Comparison of ENCODE assay signal across 12 cellular contexts in the genomic region with DNA sequence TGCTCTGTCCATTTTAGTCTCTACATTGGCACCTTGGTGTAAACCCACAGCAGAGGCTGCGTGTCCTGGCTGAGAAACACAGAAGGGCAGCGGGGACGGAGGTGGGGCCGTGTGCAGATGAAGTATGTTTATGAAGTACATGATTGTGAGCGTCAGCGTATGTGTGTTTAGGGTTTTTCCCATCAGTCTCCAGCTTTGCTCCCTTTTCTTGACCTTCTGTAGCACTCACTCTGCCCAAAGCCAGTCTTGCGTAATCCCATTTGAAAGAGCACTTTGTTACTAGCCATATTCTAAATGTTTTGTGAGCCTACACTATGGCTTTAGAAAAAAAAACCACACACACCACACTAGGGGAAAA.
A peak's percentile ranks its signal among the peaks of the same experiment; 100 is the strongest.
DNase-seq lines count a peak whose midpoint lies in the region; ATAC-seq and TF ChIP-seq lines count a peak whose summit lies in the region.
"Had no signal": no experiment of that assay in that cellular context is flagged by ENCODE, and none has a peak within 500 bp of the region (broad histone marks: within the 10 kb centered on the region; RNA-seq: fewer than 3 reads in every experiment).

No MANE protein-coding gene starts in this region.

- DNase-seq in COLO829 (ENCODE audit: low spot score) (peak; percentile 15), LNCaP clone FGC (ENCODE audit: low read depth) (no peak), epithelial cell of esophagus (ENCODE audit: low read depth) (peak; percentile 27), neural crest cell (ENCODE audit: low read depth, low spot score) (no peak), NCI-H524 (lab: John Stamatoyannopoulos, UW) (no peak)
- DNase-seq in T-helper 2 cell treated with Interferon-gamma antibody and Interleukin-4, amounts not matched to agents 5 μg/mL and 100 μg/mL, for 36 hours (ENCODE audit: low spot score): no peak
- DNase-seq in effector CD4-positive, alpha-beta T cell: no peak
- DNase-seq: CD8-positive, alpha-beta T cell; effector memory CD8-positive, alpha-beta T cell; NCI-H1092 treated with DMSO at 0.1 percent for 48 hours had no signal

- H3K4me3 ChIP-seq in LNCaP clone FGC (ENCODE audit: low read depth, low read length): peak overlapping the region; percentile 16; the same call in 1 of the 2 replicates
- H3K4me3 ChIP-seq in epithelial cell of esophagus (ENCODE audit: low read length): peak overlapping the region; percentile 0

- no peak overlapping the region for H3K27ac Mint-ChIP-seq in neural crest cell (ENCODE audit: unreplicated experiment)
- H3K27ac Mint-ChIP-seq in T-helper 2 cell treated with Interferon-gamma antibody and Interleukin-4, amounts not matched to agents 5 μg/mL and 100 μg/mL, for 36 hours: no peak overlapping the region
- H3K27ac Mint-ChIP-seq: CD8-positive, alpha-beta T cell; effector memory CD8-positive, alpha-beta T cell; natural killer cell treated with Interleukin-12 subunit alpha and Interleukin-12 subunit beta and Interleukin-15 and Interleukin-18, amount 100 ng/mL, for 72 hours had no signal

- peaks cover 22% of the 10 kb centered on the region for H3K4me1 Mint-ChIP-seq in neural crest cell
- no peaks in the 10 kb centered on the region for H3K4me1 Mint-ChIP-seq in T-helper 2 cell treated with Interferon-gamma antibody and Interleukin-4, amounts not matched to agents 5 μg/mL and 100 μg/mL, for 36 hours (ENCODE audit: low read depth)

- peaks cover 4% of the 10 kb centered on the region for H3K9me3 Mint-ChIP-seq in neural crest cell
- peaks cover 7% of the 10 kb centered on the region for H3K9me3 Mint-ChIP-seq in T-helper 2 cell treated with Interferon-gamma antibody and Interleukin-4, amounts not matched to agents 5 μg/mL and 100 μg/mL, for 36 hours

- H3K27me3 Mint-ChIP-seq in neural crest cell (ENCODE audit: low read depth): peaks cover 49% of the 10 kb centered on the region
- H3K27me3 Mint-ChIP-seq in T-helper 2 cell treated with Interferon-gamma antibody and Interleukin-4, amounts not matched to agents 5 μg/mL and 100 μg/mL, for 36 hours (ENCODE audit: low read depth): peaks cover 15% of the 10 kb centered on the region
- H3K27me3 Mint-ChIP-seq: effector memory CD8-positive, alpha-beta T cell had no signal

- H3K36me3 Mint-ChIP-seq in neural crest cell (ENCODE audit: low read depth): no peaks in the 10 kb centered on the region
- no peaks in the 10 kb centered on the region for H3K36me3 Mint-ChIP-seq in T-helper 2 cell treated with Interferon-gamma antibody and Interleukin-4, amounts not matched to agents 5 μg/mL and 100 μg/mL, for 36 hours (ENCODE audit: low read depth)
- H3K36me3 Mint-ChIP-seq: CD8-positive, alpha-beta T cell had no signal

- peak overlapping the region; percentile 86 for H3K4me3 Mint-ChIP-seq in neural crest cell
- no peak overlapping the region for H3K4me3 Mint-ChIP-seq in T-helper 2 cell treated with Interferon-gamma antibody and Interleukin-4, amounts not matched to agents 5 μg/mL and 100 μg/mL, for 36 hours
- H3K4me3 Mint-ChIP-seq: CD8-positive, alpha-beta T cell; effector memory CD8-positive, alpha-beta T cell; natural killer cell treated with Interleukin-12 subunit alpha and Interleukin-12 subunit beta and Interleukin-15 and Interleukin-18, amount 100 ng/mL, for 72 hours had no signal

- no peak for ATAC-seq in GM21367 (IDR thresholded peaks at IDR 0.05; ENCODE audit: unreplicated experiment)
- ATAC-seq: CD8-positive, alpha-beta T cell; effector memory CD8-positive, alpha-beta T cell; natural killer cell treated with Interleukin-12 subunit alpha and Interleukin-12 subunit beta and Interleukin-15 and Interleukin-18, amount 100 ng/mL, for 72 hours had no signal

- no peak for TF ChIP-seq CTCF in LNCaP clone FGC (IDR thresholded peaks at IDR 0.05; ENCODE audit: control insufficient read depth, extremely low read depth, insufficient read depth)
- no peak for TF ChIP-seq CTCF in epithelial cell of esophagus (IDR thresholded peaks at IDR 0.05; ENCODE audit: insufficient read depth, low read depth, low read length, missing control alignments)
- TF ChIP-seq CTCF in neural crest cell (conservative IDR thresholded peaks at IDR 0.05): no peak

Comparison
In these comparisons a context has a peak if more than half of its experiments do, and no peak if none do; other contexts are left out.
1. DNase-seq: peak in COLO829 (single experiment) and epithelial cell of esophagus (single experiment); none in LNCaP clone FGC (single experiment), neural crest cell (single experiment), T-helper 2 cell treated with Interferon-gamma antibody and Interleukin-4, amounts not matched to agents 5 μg/mL and 100 μg/mL, for 36 hours (single experiment), NCI-H524 (0 of 2) and effector CD4-positive, alpha-beta T cell (single experiment).